Comparison of ENCODE assay signal across 1 cellular context in genomic region chrX:153696986-153697722, GRCh38.
TF ChIP-seq lines count a peak whose summit lies in the region.

No MANE protein-coding gene starts in this region.

TF ChIP-seq in K562, 482 proteins besides CTCF, POLR2A, EP300 and RAD21:
- TF ChIP-seq CAMTA2 (CRISPR knock-in tag; conservative IDR thresholded peaks at IDR 0.05): 0 out of 2 replicates have a peak, but pooled peaks have one; percentile 28
- peak; percentile 61; the same call in 1 of the 2 replicates for TF ChIP-seq ZNF77 (CRISPR knock-in tag; IDR thresholded peaks at IDR 0.05)
- peak; percentile 20; the same call in 1 of the 2 replicates for TF ChIP-seq TFE3 (CRISPR knock-in tag; IDR thresholded peaks at IDR 0.05)
- 0 out of 2 replicates have a peak, but pooled peaks have one; percentile 31 for TF ChIP-seq ZBTB9 (CRISPR knock-in tag; IDR thresholded peaks at IDR 0.05)
- TF ChIP-seq SUPT5H (IDR thresholded peaks at IDR 0.05): peak; percentile 66
- peak; percentile 43 for TF ChIP-seq RBFOX2 (IDR thresholded peaks at IDR 0.05; ENCODE audit: low read depth, low read length)
TF ChIP-seq in K562: peak in this region for 6; not testable (repeated sequence) for 476.
